In the genomic region with DNA sequence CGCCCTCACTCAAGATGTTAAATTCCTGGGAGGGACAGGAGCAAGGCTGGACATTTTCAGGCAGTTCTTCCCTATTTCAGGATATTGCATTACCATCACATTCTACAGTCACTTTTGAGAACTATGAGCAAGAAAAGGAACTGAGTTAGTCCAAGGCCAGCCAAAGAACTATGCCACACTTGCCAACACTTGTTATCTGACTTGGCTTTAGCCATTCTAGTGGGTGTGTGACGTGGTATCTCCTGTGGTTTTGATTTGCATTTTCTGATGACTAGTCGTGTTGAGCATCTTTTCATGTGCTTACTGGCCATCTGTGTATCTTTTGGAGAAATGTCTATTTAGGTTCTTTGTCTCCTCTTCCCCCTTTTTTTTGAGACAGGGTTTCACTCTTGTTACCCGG, we compare ENCODE assay signal across 9 cellular contexts. TPM values are rescaled to one million over a fixed set of nuclear protein-coding genes. Genes with fewer than 3 reads are reported as not detected.
DNase-seq lines count a peak whose midpoint lies in the region; ATAC-seq and TF ChIP-seq lines count a peak whose summit lies in the region.
"Had no signal": no experiment of that assay in that cellular context is flagged by ENCODE, and none has a peak within 500 bp of the region (broad histone marks: within the 10 kb centered on the region; RNA-seq: fewer than 3 reads in every experiment).

No MANE protein-coding gene starts in this region.

- peak; percentile 53 for ATAC-seq in GM18868 (IDR thresholded peaks at IDR 0.05; ENCODE audit: unreplicated experiment)
- no peak for ATAC-seq in HG03521 (IDR thresholded peaks at IDR 0.05; ENCODE audit: unreplicated experiment)
- ATAC-seq in HG02840 (IDR thresholded peaks at IDR 0.05; ENCODE audit: low FRiP score, unreplicated experiment) = no peak

- peak; percentile 56 for DNase-seq in AG09319 (ENCODE audit: extremely low read depth, low read depth)
- peak; percentile 25 for DNase-seq in RPMI8226
- DNase-seq in fibroblast of villous mesenchyme (ENCODE audit: low read depth) = peak; percentile 51
- no peak for DNase-seq in iPS-NIHi7 (ENCODE audit: extremely low spot score)
- no peak for DNase-seq in amniotic stem cell (lab: John Stamatoyannopoulos, UW)
- DNase-seq: hippocampal formation had no signal

- TF ChIP-seq CTCF in AG09319 (IDR thresholded peaks at IDR 0.05; ENCODE audit: low read depth, low read length) (no peak), fibroblast of villous mesenchyme (IDR thresholded peaks at IDR 0.05; ENCODE audit: insufficient read depth, low read depth, low read length) (no peak)

- H3K4me3 ChIP-seq in fibroblast of villous mesenchyme (ENCODE audit: low read depth, low read length) = no peak overlapping the region

RNA-seq across cellular contexts. Expression of a gene that starts 12.0 kb away (rescaled TPM):
- total RNA-seq in fibroblast of villous mesenchyme = 71.8 and 90.2 TPM in 2 replicates

Comparison
In these comparisons a context has a peak if more than half of its experiments do, and no peak if none do; other contexts are left out.
1. DNase-seq: peak in AG09319 (single experiment), RPMI8226 (single experiment) and fibroblast of villous mesenchyme (single experiment); none in iPS-NIHi7 (single experiment) and amniotic stem cell (single experiment).